Comparison of ENCODE assay signal across 20 cellular contexts in genomic region chr6:169933251-169933821, GRCh38.
DNase-seq lines count a peak whose midpoint lies in the region; ATAC-seq, FAIRE-seq and TF ChIP-seq lines count a peak whose summit lies in the region.
"Had no signal": no experiment of that assay in that cellular context is flagged by ENCODE, and none has a peak within 500 bp of the region (broad histone marks: within the 10 kb centered on the region; RNA-seq: fewer than 3 reads in every experiment).

No MANE protein-coding gene starts in this region.

- no peak overlapping the region for H3K27ac Mint-ChIP-seq in natural killer cell treated with Interleukin-12 subunit alpha and Interleukin-12 subunit beta and Interleukin-15 and Interleukin-18, amount 100 ng/mL, for 72 hours
- H3K27ac Mint-ChIP-seq: activated T-helper 2 cell treated with anti-CD3 and anti-CD28 coated beads, Interferon-gamma antibody, Interleukin-2, Interleukin-4, amounts not matched to agents 10 μg/mL and 5 μg/mL and 100 μg/mL, durations not matched to agents 14 hours and 24 hours and 36 hours; CD4-positive, CD25-positive, alpha-beta regulatory T cell; HFFc6; progenitor cell of endocrine pancreas; stimulated activated effector memory CD8-positive, alpha-beta T cell treated with anti-CD3 and anti-CD28 coated beads, Interleukin-12 subunit alpha, Interleukin-12 subunit beta, amount 100 ng/mL, for 72 hours; T-helper 1 cell treated with Interleukin-12 subunit alpha and Interleukin-12 subunit beta and Interleukin-4 antibody, amounts not matched to agents 30 μg/mL and 1 μg/mL, for 36 hours had no signal

- H4K20me1 ChIP-seq in endothelial cell of umbilical vein (replicated peaks; ENCODE audit: control insufficient read depth, extremely low read depth, insufficient read depth, low read length) = no peaks in the 10 kb centered on the region

- WGBS in thymus = 90% methylated on average over 17 of the region's 17 CpGs

- no peak overlapping the region for H3K4me3 Mint-ChIP-seq in natural killer cell treated with Interleukin-12 subunit alpha and Interleukin-12 subunit beta and Interleukin-15 and Interleukin-18, amount 100 ng/mL, for 72 hours
- H3K4me3 Mint-ChIP-seq: CD4-positive, CD25-positive, alpha-beta regulatory T cell; HFFc6; stimulated activated effector memory CD8-positive, alpha-beta T cell treated with anti-CD3 and anti-CD28 coated beads, Interleukin-12 subunit alpha, Interleukin-12 subunit beta, amount 100 ng/mL, for 72 hours; T-helper 1 cell treated with Interleukin-12 subunit alpha and Interleukin-12 subunit beta and Interleukin-4 antibody, amounts not matched to agents 30 μg/mL and 1 μg/mL, for 36 hours had no signal

- H3K27ac ChIP-seq in endothelial cell of umbilical vein (ENCODE audit: insufficient read depth, low read depth, low read length) = peak overlapping the region; percentile 88
- peak overlapping the region; percentile 33 for H3K27ac ChIP-seq in thymus (ENCODE audit: low read depth)
- H3K27ac ChIP-seq: tibial nerve had no signal

- ATAC-seq in natural killer cell treated with Interleukin-12 subunit alpha and Interleukin-12 subunit beta and Interleukin-15 and Interleukin-18, amount 100 ng/mL, for 72 hours = no peak
- ATAC-seq: stimulated activated effector memory CD8-positive, alpha-beta T cell treated with anti-CD3 and anti-CD28 coated beads, Interleukin-12 subunit alpha, Interleukin-12 subunit beta, amount 100 ng/mL, for 72 hours had no signal

- H3K79me2 ChIP-seq in endothelial cell of umbilical vein (ENCODE audit: control insufficient read depth, insufficient read depth, low read length) = no peaks in the 10 kb centered on the region

- H3K4me3 ChIP-seq in endothelial cell of umbilical vein (replicated peaks in 1 of 3; ENCODE audit: insufficient read depth in 1 of 3, low read depth in 1 of 3, low read length in 3 of 3) (no peak overlapping the region), thymus (ENCODE audit: low read length) (no peak overlapping the region)
- H3K4me3 ChIP-seq: smooth muscle cell, tibial nerve had no signal

- intact Hi-C loops in endothelial cell of umbilical vein (cut with micrococcal nuclease) = loop anchor here (10.0 kb wide), 1 partner anchor 209 kb away; the partner anchor contains the start of gene PHF10

- H3K36me3 ChIP-seq in endothelial cell of umbilical vein (ENCODE audit: control insufficient read depth in 2 of 2, extremely low read depth in 1 of 2, insufficient read depth in 2 of 2, low read length in 2 of 2) = no peaks in the 10 kb centered on the region
- no peaks in the 10 kb centered on the region for H3K36me3 ChIP-seq in thymus (ENCODE audit: control insufficient read depth, insufficient read depth)
- H3K36me3 ChIP-seq: tibial nerve had no signal

- H3K9me3 ChIP-seq in endothelial cell of umbilical vein (replicated peaks; ENCODE audit: control insufficient read depth, insufficient read depth, low read length) = no peaks in the 10 kb centered on the region
- H3K9me3 ChIP-seq in thymus (ENCODE audit: control insufficient read depth) = peaks cover 1% of the 10 kb centered on the region
- H3K9me3 ChIP-seq: tibial nerve had no signal

- H3K36me3 Mint-ChIP-seq in natural killer cell treated with Interleukin-12 subunit alpha and Interleukin-12 subunit beta and Interleukin-15 and Interleukin-18, amount 100 ng/mL, for 72 hours = no peaks in the 10 kb centered on the region
- H3K36me3 Mint-ChIP-seq: stimulated activated effector memory CD8-positive, alpha-beta T cell treated with anti-CD3 and anti-CD28 coated beads, Interleukin-12 subunit alpha, Interleukin-12 subunit beta, amount 100 ng/mL, for 72 hours had no signal

- no peak for TF ChIP-seq POLR2A in endothelial cell of umbilical vein (IDR thresholded peaks at IDR 0.05; ENCODE audit: low read depth, low read length)

- no peak overlapping the region for H3K4me2 ChIP-seq in endothelial cell of umbilical vein (ENCODE audit: insufficient read depth, low read length)
- H3K4me2 ChIP-seq: smooth muscle cell had no signal

- H3K9ac ChIP-seq in endothelial cell of umbilical vein (replicated peaks; ENCODE audit: extremely low read depth, insufficient read depth, low read length) = no peak overlapping the region

- no peaks in the 10 kb centered on the region for H3K27me3 ChIP-seq in endothelial cell of umbilical vein (ENCODE audit: control insufficient read depth in 2 of 2, insufficient read depth in 2 of 2, low read length in 2 of 2)
- H3K27me3 ChIP-seq in thymus (ENCODE audit: control insufficient read depth, insufficient read depth) = no peaks in the 10 kb centered on the region

- TF ChIP-seq CTCF in endothelial cell of umbilical vein (IDR thresholded peaks at IDR 0.05; ENCODE audit: extremely low read depth in 1 of 2, insufficient read depth in 1 of 2, low read depth in 1 of 2, low read length in 2 of 2) = no peak

- no TSS peak for BruUV-seq in endothelial cell of umbilical vein (replicated peaks; lab: Mats Ljungman, UMichigan)

- peaks cover 14 to 19% of the 10 kb centered on the region in 2 donors for H3K27me3 Mint-ChIP-seq in natural killer cell treated with Interleukin-12 subunit alpha and Interleukin-12 subunit beta and Interleukin-15 and Interleukin-18, amount 100 ng/mL, for 72 hours
- H3K27me3 Mint-ChIP-seq: CD4-positive, CD25-positive, alpha-beta regulatory T cell had no signal

- no peaks in the 10 kb centered on the region for H3K9me1 ChIP-seq in endothelial cell of umbilical vein (replicated peaks; ENCODE audit: control insufficient read depth, extremely low read depth, insufficient read depth, low read length)

- CTCF ChIA-PET in endothelial cell of umbilical vein (lab: Charles Lee) = interaction anchor here (3.3 to 3.7 kb wide), 2 partner anchors 101 to 102 kb away, joined by 32 to 53 read pairs; no protein-coding TSS in a partner anchor

- dilution Hi-C loops in endothelial cell of umbilical vein (cut with MboI; ENCODE audit: extremely low pct_ligation_motif_present, low sequenced_read_pairs) = no loop called here

- H2AFZ ChIP-seq in endothelial cell of umbilical vein (ENCODE audit: low read depth, low read length) = no peak overlapping the region

- H3K4me1 ChIP-seq in endothelial cell of umbilical vein (ENCODE audit: control insufficient read depth, extremely low read depth, insufficient read depth, low read length) (peaks cover 25% of the 10 kb centered on the region), thymus (ENCODE audit: control insufficient read depth, insufficient read depth, low read length) (no peaks in the 10 kb centered on the region)

- POLR2A ChIA-PET in endothelial cell of umbilical vein (lab: Charles Lee) = no interaction called here

- peaks cover 9% of the 10 kb centered on the region for H3K9me3 Mint-ChIP-seq in natural killer cell treated with Interleukin-12 subunit alpha and Interleukin-12 subunit beta and Interleukin-15 and Interleukin-18, amount 100 ng/mL, for 72 hours
- H3K9me3 Mint-ChIP-seq: activated T-helper 2 cell treated with anti-CD3 and anti-CD28 coated beads, Interferon-gamma antibody, Interleukin-2, Interleukin-4, amounts not matched to agents 10 μg/mL and 5 μg/mL and 100 μg/mL, durations not matched to agents 14 hours and 24 hours and 36 hours had no signal

- DNase-seq in NCI-H1436 (lab: John Stamatoyannopoulos, UW) (peak; percentile 38), NCI-H1436 treated with DMSO at 0.1 percent for 48 hours (lab: John Stamatoyannopoulos, UW) (no peak), NCI-H2029 treated with DMSO at 0.1 percent for 48 hours (lab: John Stamatoyannopoulos, UW) (peak; percentile 83), endothelial cell of umbilical vein (ENCODE audit: low read depth, low spot score) (no peak), inferior parietal cortex (ENCODE audit: extremely low spot score) (no peak), pons (ENCODE audit: low spot score) (no peak)
- DNase-seq in natural killer cell treated with Interleukin-12 subunit alpha and Interleukin-12 subunit beta and Interleukin-15 and Interleukin-18, amount 100 ng/mL, for 72 hours (ENCODE audit: low spot score) = no peak
- DNase-seq: activated CD4-positive, CD25-positive, alpha-beta regulatory T cell; CD4-positive, CD25-positive, alpha-beta regulatory T cell; EL; HFFc6; hippocampal formation; left cardiac atrium had no signal

- no peak for FAIRE-seq in endothelial cell of umbilical vein (lab: Jason Lieb, UNC)

- no peaks in the 10 kb centered on the region for H3K4me1 Mint-ChIP-seq in natural killer cell treated with Interleukin-12 subunit alpha and Interleukin-12 subunit beta and Interleukin-15 and Interleukin-18, amount 100 ng/mL, for 72 hours (ENCODE audit: low read depth in 2 of 2)
- H3K4me1 Mint-ChIP-seq: CD4-positive, CD25-positive, alpha-beta regulatory T cell; stimulated activated effector memory CD8-positive, alpha-beta T cell treated with anti-CD3 and anti-CD28 coated beads, Interleukin-12 subunit alpha, Interleukin-12 subunit beta, amount 100 ng/mL, for 72 hours had no signal

TF ChIP-seq in endothelial cell of umbilical vein, 7 proteins besides CTCF, POLR2A, EP300 and RAD21:
- TF ChIP-seq EZH2 (IDR thresholded peaks at IDR 0.05; ENCODE audit: borderline replicate concordance, low read depth, low read length, severe bottlenecking) (no peak), MYC (IDR thresholded peaks at IDR 0.05; ENCODE audit: low read depth, low read length) (no peak), POLR2AphosphoS5 (IDR thresholded peaks at IDR 0.05; ENCODE audit: insufficient read depth, low read depth, low read length) (no peak), FOS (IDR thresholded peaks at IDR 0.05; ENCODE audit: borderline replicate concordance, insufficient read depth, low read length) (no peak), GATA2 (IDR thresholded peaks at IDR 0.05; ENCODE audit: insufficient read depth, insufficient read length, low read depth, low read length) (no peak), JUN (IDR thresholded peaks at IDR 0.05; ENCODE audit: borderline replicate concordance, insufficient read depth, insufficient read length, low read depth) (no peak)
- TF ChIP-seq, protein P1, sequence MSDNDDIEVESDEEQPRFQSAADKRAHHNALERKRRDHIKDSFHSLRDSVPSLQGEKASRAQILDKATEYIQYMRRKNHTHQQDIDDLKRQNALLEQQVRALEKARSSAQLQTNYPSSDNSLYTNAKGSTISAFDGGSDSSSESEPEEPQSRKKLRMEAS (IDR thresholded peaks at IDR 0.05; ENCODE audit: insufficient read depth, insufficient read length) = no peak

Comparison
In these comparisons a context has a peak if more than half of its experiments do, and no peak if none do; other contexts are left out.
1. DNase-seq: peak in NCI-H1436 (single experiment) and NCI-H2029 treated with DMSO at 0.1 percent for 48 hours (single experiment); none in NCI-H1436 treated with DMSO at 0.1 percent for 48 hours (single experiment), endothelial cell of umbilical vein (single experiment), natural killer cell treated with Interleukin-12 subunit alpha and Interleukin-12 subunit beta and Interleukin-15 and Interleukin-18, amount 100 ng/mL, for 72 hours (single experiment), inferior parietal cortex (single experiment) and pons (single experiment).